In genomic region chr11:57549983-57550382, GRCh38 we compare ENCODE assay signal across 28 cellular contexts. TPM values are rescaled to one million over a fixed set of nuclear protein-coding genes. Genes with fewer than 3 reads are reported as not detected.
DNase-seq lines count a peak whose midpoint lies in the region; ATAC-seq and TF ChIP-seq lines count a peak whose summit lies in the region.
"Had no signal": no experiment of that assay in that cellular context is flagged by ENCODE, and none has a peak within 500 bp of the region (broad histone marks: within the 10 kb centered on the region; RNA-seq: fewer than 3 reads in every experiment).

No MANE protein-coding gene starts in this region.

- H3K9me3 ChIP-seq in neural progenitor cell (ENCODE audit: low read depth): no peaks in the 10 kb centered on the region
- H3K9me3 ChIP-seq: BE2C, SJSA1 had no signal

- POLR2A ChIA-PET in activated CD8-positive, alpha-beta T cell treated with anti-CD3 and anti-CD28 coated beads for 36 hours (lab: Charles Lee): interaction anchor here (0.7 to 0.8 kb wide), 2 partner anchors 15 to 16 kb away, joined by 3 to 4 read pairs; no protein-coding TSS in a partner anchor
- POLR2A ChIA-PET in activated CD8-positive, alpha-beta T cell treated with anti-CD3 and anti-CD28 coated beads, Interleukin-2, amount 10 ng/mL, durations not matched to agents 7 days and 5 days (lab: Charles Lee): interaction anchor here (1.3 kb wide), 1 partner anchor 18 kb away, joined by 3 read pairs; the partner anchor contains the start of gene UBE2L6

- intact Hi-C loops in activated CD8-positive, alpha-beta T cell treated with anti-CD3 and anti-CD28 coated beads for 36 hours (cut with micrococcal nuclease): no loop called here

- no peaks in the 10 kb centered on the region for H3K9me3 Mint-ChIP-seq in activated CD8-positive, alpha-beta T cell treated with anti-CD3 and anti-CD28 coated beads for 36 hours
- no peaks in the 10 kb centered on the region for H3K9me3 Mint-ChIP-seq in activated CD8-positive, alpha-beta T cell treated with anti-CD3 and anti-CD28 coated beads, Interleukin-2, amount 10 ng/mL, durations not matched to agents 7 days and 5 days (ENCODE audit: insufficient read depth)
- H3K9me3 Mint-ChIP-seq in stimulated activated naive CD8-positive, alpha-beta T cell treated with anti-CD3 and anti-CD28 coated beads, Interleukin-15, Interleukin-2, amounts not matched to agents 100 ng/mL and 50 ng/mL, for 24 hours: no peaks in the 10 kb centered on the region
- H3K9me3 Mint-ChIP-seq in neural progenitor cell: no peaks in the 10 kb centered on the region
- H3K9me3 Mint-ChIP-seq: GM23338, H9 had no signal

- no peak for TF ChIP-seq CTCF in activated CD8-positive, alpha-beta T cell treated with anti-CD3 and anti-CD28 coated beads for 36 hours (IDR thresholded peaks at IDR 0.05)
- no peak for TF ChIP-seq CTCF in neural progenitor cell (IDR thresholded peaks at IDR 0.05)

- no peak overlapping the region for H3K9ac ChIP-seq in neural progenitor cell

- no peak overlapping the region for H3K27ac ChIP-seq in neural progenitor cell
- H3K27ac ChIP-seq: 22Rv1, PC-9, SJSA1 had no signal

- H3F3A ChIP-seq in neural progenitor cell (ENCODE audit: low read depth): no peaks in the 10 kb centered on the region

- no peaks in the 10 kb centered on the region for H4K20me1 ChIP-seq in neural progenitor cell (ENCODE audit: low read depth)

- no peak overlapping the region for H3K4me3 ChIP-seq in neural progenitor cell
- H3K4me3 ChIP-seq: GM23338, PC-9, SJSA1 had no signal

- H3K4me3 Mint-ChIP-seq in activated CD8-positive, alpha-beta T cell treated with anti-CD3 and anti-CD28 coated beads for 36 hours: no peak overlapping the region
- H3K4me3 Mint-ChIP-seq in activated CD8-positive, alpha-beta T cell treated with anti-CD3 and anti-CD28 coated beads, Interleukin-2, amount 10 ng/mL, durations not matched to agents 7 days and 5 days: no peak overlapping the region
- no peak overlapping the region for H3K4me3 Mint-ChIP-seq in stimulated activated naive CD8-positive, alpha-beta T cell treated with anti-CD3 and anti-CD28 coated beads, Interleukin-15, Interleukin-2, amounts not matched to agents 100 ng/mL and 50 ng/mL, for 24 hours
- H3K4me3 Mint-ChIP-seq in neural progenitor cell: peak overlapping the region; percentile 55
- H3K4me3 Mint-ChIP-seq: GM23338, H9 had no signal

- H3K27me3 Mint-ChIP-seq in activated CD8-positive, alpha-beta T cell treated with anti-CD3 and anti-CD28 coated beads for 36 hours: no peaks in the 10 kb centered on the region
- H3K27me3 Mint-ChIP-seq in activated CD8-positive, alpha-beta T cell treated with anti-CD3 and anti-CD28 coated beads, Interleukin-2, amount 10 ng/mL, durations not matched to agents 7 days and 5 days (ENCODE audit: low read depth): no peaks in the 10 kb centered on the region
- H3K27me3 Mint-ChIP-seq in stimulated activated naive CD8-positive, alpha-beta T cell treated with anti-CD3 and anti-CD28 coated beads, Interleukin-15, Interleukin-2, amounts not matched to agents 100 ng/mL and 50 ng/mL, for 24 hours: no peaks in the 10 kb centered on the region
- H3K27me3 Mint-ChIP-seq in neural progenitor cell (ENCODE audit: insufficient read depth, low read depth): peaks cover 4% of the 10 kb centered on the region

- DNase-seq in activated CD8-positive, alpha-beta T cell treated with anti-CD3 and anti-CD28 coated beads for 36 hours: no peak
- DNase-seq in activated CD8-positive, alpha-beta T cell treated with anti-CD3 and anti-CD28 coated beads, Interleukin-2, amount 10 ng/mL, durations not matched to agents 7 days and 5 days: no peak
- DNase-seq in stimulated activated naive CD8-positive, alpha-beta T cell treated with anti-CD3 and anti-CD28 coated beads, Interleukin-15, Interleukin-2, amounts not matched to agents 100 U/mL and 50 U/mL, for 24 hours: no peak
- no peak for DNase-seq in neural progenitor cell (ENCODE audit: low spot score)
- no peak for DNase-seq in NCI-H345 (lab: John Stamatoyannopoulos, UW)
- DNase-seq in NCI-H1092 treated with DMSO at 0.1 percent for 48 hours (lab: John Stamatoyannopoulos, UW): no peak
- DNase-seq in midbrain (lab: John Stamatoyannopoulos, UW): no peak
- DNase-seq: BE2C; DMS53; H9; Karpas-422; NCI-H1092; NCI-H1436; NCI-H187; NCI-H2171 treated with DMSO at 0.1 percent for 48 hours; NCI-H524; NCI-H748 treated with DMSO at 0.1 percent for 48 hours; NK-92 treated with Interleukin-12 subunit alpha and Interleukin-12 subunit beta, amount 100 ng/mL, for 24 hours; PC-9; Right ventricle myocardium superior had no signal

- ATAC-seq in activated CD8-positive, alpha-beta T cell treated with anti-CD3 and anti-CD28 coated beads for 36 hours: no peak
- no peak for ATAC-seq in activated CD8-positive, alpha-beta T cell treated with anti-CD3 and anti-CD28 coated beads, Interleukin-2, amount 10 ng/mL, durations not matched to agents 7 days and 5 days
- ATAC-seq in stimulated activated naive CD8-positive, alpha-beta T cell treated with anti-CD3 and anti-CD28 coated beads, Interleukin-15, Interleukin-2, amounts not matched to agents 100 U/mL and 50 U/mL, for 24 hours: no peak
- ATAC-seq: GM23338 had no signal

- peaks cover 37% of the 10 kb centered on the region for H3K36me3 Mint-ChIP-seq in activated CD8-positive, alpha-beta T cell treated with anti-CD3 and anti-CD28 coated beads for 36 hours (ENCODE audit: low read depth)
- H3K36me3 Mint-ChIP-seq in activated CD8-positive, alpha-beta T cell treated with anti-CD3 and anti-CD28 coated beads, Interleukin-2, amount 10 ng/mL, durations not matched to agents 7 days and 5 days (ENCODE audit: low read depth): peaks cover 70% of the 10 kb centered on the region
- peaks cover 51% of the 10 kb centered on the region for H3K36me3 Mint-ChIP-seq in stimulated activated naive CD8-positive, alpha-beta T cell treated with anti-CD3 and anti-CD28 coated beads, Interleukin-15, Interleukin-2, amounts not matched to agents 100 ng/mL and 50 ng/mL, for 24 hours (ENCODE audit: low read depth)
- peaks cover 19% of the 10 kb centered on the region for H3K36me3 Mint-ChIP-seq in neural progenitor cell

- no peaks in the 10 kb centered on the region for H3K27me3 ChIP-seq in neural progenitor cell
- H3K27me3 ChIP-seq: BE2C, SJSA1 had no signal

- H3K4me2 ChIP-seq in neural progenitor cell: no peak overlapping the region
- H3K4me2 ChIP-seq: GM23338, PC-9 had no signal

- no peaks in the 10 kb centered on the region for H3K79me2 ChIP-seq in neural progenitor cell (ENCODE audit: low read depth)

- H2AFZ ChIP-seq in neural progenitor cell (replicated peaks): no peak overlapping the region
- H2AFZ ChIP-seq: GM23338, PC-9 had no signal

- peaks cover 16% of the 10 kb centered on the region for H3K4me1 Mint-ChIP-seq in activated CD8-positive, alpha-beta T cell treated with anti-CD3 and anti-CD28 coated beads for 36 hours (ENCODE audit: low read depth)
- H3K4me1 Mint-ChIP-seq in activated CD8-positive, alpha-beta T cell treated with anti-CD3 and anti-CD28 coated beads, Interleukin-2, amount 10 ng/mL, durations not matched to agents 7 days and 5 days (ENCODE audit: low read depth): peaks cover 14% of the 10 kb centered on the region
- H3K4me1 Mint-ChIP-seq in stimulated activated naive CD8-positive, alpha-beta T cell treated with anti-CD3 and anti-CD28 coated beads, Interleukin-15, Interleukin-2, amounts not matched to agents 100 ng/mL and 50 ng/mL, for 24 hours (ENCODE audit: low read depth): peaks cover 17% of the 10 kb centered on the region
- H3K4me1 Mint-ChIP-seq in neural progenitor cell: peaks cover 7% of the 10 kb centered on the region

- no peaks in the 10 kb centered on the region for H3K36me3 ChIP-seq in neural progenitor cell
- H3K36me3 ChIP-seq: BE2C, SJSA1 had no signal

- CTCF ChIA-PET in activated CD8-positive, alpha-beta T cell treated with anti-CD3 and anti-CD28 coated beads for 36 hours (lab: Charles Lee): interaction anchor here (0.9 to 1.7 kb wide), 7 partner anchors 23 to 95 kb away, joined by 3 to 6 read pairs (median 4); no protein-coding TSS in a partner anchor
- CTCF ChIA-PET in activated CD8-positive, alpha-beta T cell treated with anti-CD3 and anti-CD28 coated beads, Interleukin-2, amount 10 ng/mL, durations not matched to agents 7 days and 5 days (lab: Charles Lee): interaction anchor here (1.0 to 2.2 kb wide), 4 partner anchors 10 to 94 kb away, joined by 3 to 10 read pairs (median 4); partner anchors contain the start of gene UBE2L6

- no peaks in the 10 kb centered on the region for H3K4me1 ChIP-seq in neural progenitor cell
- H3K4me1 ChIP-seq: BE2C, SJSA1 had no signal

- peak overlapping the region; percentile 20 for H3K27ac Mint-ChIP-seq in activated CD8-positive, alpha-beta T cell treated with anti-CD3 and anti-CD28 coated beads for 36 hours
- H3K27ac Mint-ChIP-seq in activated CD8-positive, alpha-beta T cell treated with anti-CD3 and anti-CD28 coated beads, Interleukin-2, amount 10 ng/mL, durations not matched to agents 7 days and 5 days: no peak overlapping the region
- H3K27ac Mint-ChIP-seq in stimulated activated naive CD8-positive, alpha-beta T cell treated with anti-CD3 and anti-CD28 coated beads, Interleukin-15, Interleukin-2, amounts not matched to agents 100 ng/mL and 50 ng/mL, for 24 hours: peak overlapping the region; percentile 12
- H3K27ac Mint-ChIP-seq in neural progenitor cell: no peak overlapping the region
- H3K27ac Mint-ChIP-seq: GM23338 had no signal

RNA-seq across cellular contexts. Expression of gene SMTNL1, which starts 12.6 kb away (rescaled TPM):
- total RNA-seq in activated CD8-positive, alpha-beta T cell treated with anti-CD3 and anti-CD28 coated beads for 36 hours: not detected
- total RNA-seq in activated CD8-positive, alpha-beta T cell treated with anti-CD3 and anti-CD28 coated beads, Interleukin-2, amount 10 ng/mL, durations not matched to agents 7 days and 5 days: not detected
- 0.28 TPM in 1 of 2 replicates, not detected in the other for total RNA-seq in neural progenitor cell (ENCODE audit: low replicate concordance)
- total RNA-seq: Daoy, G401, H9, HT-29, PC-9, Right ventricle myocardium superior, RPMI7951, SJSA1 had no signal

RNA-seq across cellular contexts. Expression of gene UBE2L6, which starts 17.5 kb away (rescaled TPM):
- total RNA-seq in activated CD8-positive, alpha-beta T cell treated with anti-CD3 and anti-CD28 coated beads for 36 hours: 100 to 1,000 TPM; 148 to 159 TPM
- 100 to 1,000 TPM; 222 to 232 TPM for total RNA-seq in activated CD8-positive, alpha-beta T cell treated with anti-CD3 and anti-CD28 coated beads, Interleukin-2, amount 10 ng/mL, durations not matched to agents 7 days and 5 days
- total RNA-seq in neural progenitor cell (ENCODE audit: low replicate concordance): 76.2 and 112 TPM in 2 replicates

RNA-seq across cellular contexts. Expression of gene TIMM10, which starts 19.4 kb away (rescaled TPM):
- total RNA-seq in activated CD8-positive, alpha-beta T cell treated with anti-CD3 and anti-CD28 coated beads for 36 hours: 10 to 100 TPM; 75.2 to 84.2 TPM
- 10 to 100 TPM; 65.4 to 65.8 TPM for total RNA-seq in activated CD8-positive, alpha-beta T cell treated with anti-CD3 and anti-CD28 coated beads, Interleukin-2, amount 10 ng/mL, durations not matched to agents 7 days and 5 days
- 19.1 and 21.9 TPM in 2 replicates for total RNA-seq in neural progenitor cell (ENCODE audit: low replicate concordance)

RNA-seq across cellular contexts. Expression of gene SLC43A1, which starts 34.5 kb away (rescaled TPM):
- 10 to 100 TPM; 32.1 to 34.0 TPM for total RNA-seq in activated CD8-positive, alpha-beta T cell treated with anti-CD3 and anti-CD28 coated beads for 36 hours
- 10 to 100 TPM; 26.4 to 28.4 TPM for total RNA-seq in activated CD8-positive, alpha-beta T cell treated with anti-CD3 and anti-CD28 coated beads, Interleukin-2, amount 10 ng/mL, durations not matched to agents 7 days and 5 days
- 0.99 and 1.5 TPM in 2 replicates for total RNA-seq in neural progenitor cell (ENCODE audit: low replicate concordance)

RNA-seq across cellular contexts. Expression of gene SERPING1, which starts 47.5 kb away (rescaled TPM):
- not detected for total RNA-seq in activated CD8-positive, alpha-beta T cell treated with anti-CD3 and anti-CD28 coated beads for 36 hours
- total RNA-seq in activated CD8-positive, alpha-beta T cell treated with anti-CD3 and anti-CD28 coated beads, Interleukin-2, amount 10 ng/mL, durations not matched to agents 7 days and 5 days: not detected
- 46.0 and 68.1 TPM in 2 replicates for total RNA-seq in neural progenitor cell (ENCODE audit: low replicate concordance)
- total RNA-seq: Daoy, HT-29, SJSA1 had no signal

Comparison
In these comparisons a context has a peak if more than half of its experiments do, and no peak if none do; other contexts are left out.
1. H3K27ac Mint-ChIP-seq: peak in activated CD8-positive, alpha-beta T cell treated with anti-CD3 and anti-CD28 coated beads for 36 hours (single experiment) and stimulated activated naive CD8-positive, alpha-beta T cell treated with anti-CD3 and anti-CD28 coated beads, Interleukin-15, Interleukin-2, amounts not matched to agents 100 ng/mL and 50 ng/mL, for 24 hours (single experiment); none in activated CD8-positive, alpha-beta T cell treated with anti-CD3 and anti-CD28 coated beads, Interleukin-2, amount 10 ng/mL, durations not matched to agents 7 days and 5 days (single experiment) and neural progenitor cell (single experiment).